Comparison of ENCODE assay signal across 8 cellular contexts in the genomic region with DNA sequence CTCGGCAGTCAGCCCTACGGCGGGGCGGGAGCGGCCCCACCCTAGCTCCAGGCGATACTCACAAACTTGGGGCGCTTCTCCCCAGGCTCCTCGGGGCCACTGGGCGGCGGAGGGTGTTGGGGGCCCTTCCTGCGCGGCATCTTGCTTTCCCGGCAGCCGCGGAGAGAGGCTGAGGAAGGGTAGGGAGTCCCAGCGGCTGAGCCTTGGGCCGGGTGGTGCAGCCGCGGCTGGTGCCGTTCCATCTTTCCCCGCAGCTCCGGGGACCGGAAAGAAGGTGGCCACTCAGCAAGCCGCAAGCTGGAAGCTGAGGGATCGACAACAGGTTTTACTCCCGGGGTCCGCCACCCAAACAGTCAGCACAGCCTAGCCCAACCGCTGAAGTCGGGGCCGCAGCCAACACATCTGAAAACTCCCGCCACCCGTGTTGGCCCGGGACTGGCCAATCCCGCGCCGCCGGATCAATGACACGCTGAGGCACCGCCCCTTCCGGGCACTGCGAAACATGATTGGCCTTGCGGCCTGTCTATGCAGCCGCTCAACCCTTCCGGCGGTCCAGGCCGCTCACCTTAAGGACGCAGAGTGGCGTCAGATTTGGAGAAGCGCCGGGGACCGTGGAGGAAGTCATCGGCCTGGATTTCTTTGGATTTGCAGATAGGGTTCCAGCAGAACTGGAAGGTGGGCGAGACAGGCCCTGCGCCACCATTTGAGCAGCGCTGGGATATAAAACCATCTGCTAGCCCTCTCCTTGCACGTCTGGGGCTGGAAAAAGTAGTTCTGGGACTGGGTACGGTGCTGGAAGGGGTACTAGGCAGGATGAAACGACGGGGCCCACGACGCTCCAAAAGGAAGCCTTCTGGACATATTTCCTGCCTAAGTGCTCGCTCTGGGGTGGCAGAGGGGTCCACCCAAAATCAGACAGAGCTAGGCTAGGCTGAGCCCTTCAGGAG. TPM values are rescaled to one million over a fixed set of nuclear protein-coding genes. Genes with fewer than 3 reads are reported as not detected.
DNase-seq lines count a peak whose midpoint lies in the region; ATAC-seq and TF ChIP-seq lines count a peak whose summit lies in the region.

A gene with protein sequence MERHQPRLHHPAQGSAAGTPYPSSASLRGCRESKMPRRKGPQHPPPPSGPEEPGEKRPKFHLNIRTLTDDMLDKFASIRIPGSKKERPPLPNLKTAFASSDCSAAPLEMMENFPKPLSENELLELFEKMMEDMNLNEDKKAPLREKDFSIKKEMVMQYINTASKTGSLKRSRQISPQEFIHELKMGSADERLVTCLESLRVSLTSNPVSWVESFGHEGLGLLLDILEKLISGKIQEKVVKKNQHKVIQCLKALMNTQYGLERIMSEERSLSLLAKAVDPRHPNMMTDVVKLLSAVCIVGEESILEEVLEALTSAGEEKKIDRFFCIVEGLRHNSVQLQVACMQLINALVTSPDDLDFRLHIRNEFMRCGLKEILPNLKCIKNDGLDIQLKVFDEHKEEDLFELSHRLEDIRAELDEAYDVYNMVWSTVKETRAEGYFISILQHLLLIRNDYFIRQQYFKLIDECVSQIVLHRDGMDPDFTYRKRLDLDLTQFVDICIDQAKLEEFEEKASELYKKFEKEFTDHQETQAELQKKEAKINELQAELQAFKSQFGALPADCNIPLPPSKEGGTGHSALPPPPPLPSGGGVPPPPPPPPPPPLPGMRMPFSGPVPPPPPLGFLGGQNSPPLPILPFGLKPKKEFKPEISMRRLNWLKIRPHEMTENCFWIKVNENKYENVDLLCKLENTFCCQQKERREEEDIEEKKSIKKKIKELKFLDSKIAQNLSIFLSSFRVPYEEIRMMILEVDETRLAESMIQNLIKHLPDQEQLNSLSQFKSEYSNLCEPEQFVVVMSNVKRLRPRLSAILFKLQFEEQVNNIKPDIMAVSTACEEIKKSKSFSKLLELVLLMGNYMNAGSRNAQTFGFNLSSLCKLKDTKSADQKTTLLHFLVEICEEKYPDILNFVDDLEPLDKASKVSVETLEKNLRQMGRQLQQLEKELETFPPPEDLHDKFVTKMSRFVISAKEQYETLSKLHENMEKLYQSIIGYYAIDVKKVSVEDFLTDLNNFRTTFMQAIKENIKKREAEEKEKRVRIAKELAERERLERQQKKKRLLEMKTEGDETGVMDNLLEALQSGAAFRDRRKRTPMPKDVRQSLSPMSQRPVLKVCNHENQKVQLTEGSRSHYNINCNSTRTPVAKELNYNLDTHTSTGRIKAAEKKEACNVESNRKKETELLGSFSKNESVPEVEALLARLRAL (minus strand): TSS at position 404 of the 947 bp plus-strand sequence. CDS start 162 bp downstream, at position 242.

- H3K36me3 ChIP-seq in parathyroid adenoma (ENCODE audit: control insufficient read depth, insufficient read depth, low read length) = no peaks in the 10 kb centered on the region
- H3K36me3 ChIP-seq in transverse colon = no peaks in the 10 kb centered on the region

- in situ Hi-C loops in transverse colon (cut with MboI; ENCODE audit: low pct_ligation_motif_present in 1 of 4, low pct_unique_long_range_greater_than_20kb in 1 of 4, low sequenced_read_pairs in 3 of 4) = loop anchor here in 1 of 4 donors (25.0 kb wide), 1 partner anchor 224 kb away; a partner anchor contains a TSS

- TF ChIP-seq CTCF in GM12872 (IDR thresholded peaks at IDR 0.05; ENCODE audit: insufficient read depth, low read depth, low read length) (0 out of 3 replicates have a peak, but pooled peaks have one; percentile 6), parathyroid adenoma (IDR thresholded peaks at IDR 0.05) (no peak), transverse colon (IDR thresholded peaks at IDR 0.05) (peak in 1 of 5 experiments; percentile 5)

- H2AFZ ChIP-seq in parathyroid adenoma = peak within 1 kb of the TSS; percentile 82

- H3K27ac ChIP-seq in parathyroid adenoma (peak within 1 kb of the TSS; percentile 92), transverse colon (peak within 1 kb of the TSS; percentile 91 to 93 (median 93))

- H3K27me3 ChIP-seq in parathyroid adenoma (ENCODE audit: control insufficient read depth, insufficient read depth, low read length) (no peaks in the 10 kb centered on the region), transverse colon (no peaks in the 10 kb centered on the region)

- H3K79me2 ChIP-seq in parathyroid adenoma = no peaks in the 10 kb centered on the region

- H3K4me1 ChIP-seq in parathyroid adenoma (peaks cover 5% of the 10 kb centered on the region), transverse colon (peaks cover 0 to 18% (median 12%) of the 10 kb centered on the region in 4 donors)

- no peaks in the 10 kb centered on the region for H3K9me3 Mint-ChIP-seq in activated naive CD8-positive, alpha-beta T cell treated with anti-CD3 and anti-CD28 coated beads, Interleukin-2, amount 50 U/mL, for 24 hours

- peak within 1 kb of the TSS; percentile 90 for H3K27ac Mint-ChIP-seq in activated naive CD8-positive, alpha-beta T cell treated with anti-CD3 and anti-CD28 coated beads, Interleukin-2, amount 50 U/mL, for 24 hours

- peak; percentile 90 for DNase-seq in NCI-H1417 treated with DMSO at 0.1 percent for 48 hours (lab: John Stamatoyannopoulos, UW)
- peak; percentile 96 for DNase-seq in SW480 (ENCODE audit: low spot score)
- peak; percentile 94 for DNase-seq in activated naive CD8-positive, alpha-beta T cell treated with anti-CD3 and anti-CD28 coated beads, Interleukin-2, amount 50 U/mL, for 24 hours
- DNase-seq in Right ventricle myocardium superior = peak; percentile 98
- DNase-seq in transverse colon = peak; percentile 97

- WGBS in transverse colon (ENCODE audit: low coverage in 1 of 2), 2 donors = 0% methylated on average over 5 to 62 of the region's 62 CpGs

- TF ChIP-seq POLR2A in transverse colon (IDR thresholded peaks at IDR 0.05) = peak; percentile 90

- ATAC-seq in HG02763 (IDR thresholded peaks at IDR 0.05; ENCODE audit: unreplicated experiment) (peak; percentile 100), Right ventricle myocardium superior (ENCODE audit: poor library complexity) (peak; percentile 100)
- peak; percentile 100 for ATAC-seq in activated naive CD8-positive, alpha-beta T cell treated with anti-CD3 and anti-CD28 coated beads, Interleukin-2, amount 50 U/mL, for 24 hours

- H3K4me3 ChIP-seq in parathyroid adenoma (ENCODE audit: low read depth, low read length) = peak within 1 kb of the TSS; percentile 92
- peak within 1 kb of the TSS; percentile 58 to 71 (median 58) for H3K4me3 ChIP-seq in transverse colon

- H3K9ac ChIP-seq in parathyroid adenoma = peak within 1 kb of the TSS; percentile 63

- peak within 1 kb of the TSS; percentile 89 for H3K4me3 Mint-ChIP-seq in activated naive CD8-positive, alpha-beta T cell treated with anti-CD3 and anti-CD28 coated beads, Interleukin-2, amount 50 U/mL, for 24 hours

- TF ChIP-seq EP300 in transverse colon (IDR thresholded peaks at IDR 0.05; ENCODE audit: low read depth) = no peak

- H3K4me2 ChIP-seq in parathyroid adenoma (ENCODE audit: low read length) = peak within 1 kb of the TSS; percentile 85

- H3K4me1 Mint-ChIP-seq in activated naive CD8-positive, alpha-beta T cell treated with anti-CD3 and anti-CD28 coated beads, Interleukin-2, amount 50 U/mL, for 24 hours = peaks cover 38% of the 10 kb centered on the region

- H3K36me3 Mint-ChIP-seq in activated naive CD8-positive, alpha-beta T cell treated with anti-CD3 and anti-CD28 coated beads, Interleukin-2, amount 50 U/mL, for 24 hours (ENCODE audit: low read depth) = peaks cover 13% of the 10 kb centered on the region

- no peaks in the 10 kb centered on the region for H3K9me3 ChIP-seq in parathyroid adenoma (ENCODE audit: control insufficient read depth, low read length)
- no peaks in the 10 kb centered on the region for H3K9me3 ChIP-seq in transverse colon

- no peaks in the 10 kb centered on the region for H3K27me3 Mint-ChIP-seq in activated naive CD8-positive, alpha-beta T cell treated with anti-CD3 and anti-CD28 coated beads, Interleukin-2, amount 50 U/mL, for 24 hours

- intact Hi-C loops in Right ventricle myocardium superior (cut with DNase I) (loop anchor here (10.0 kb wide), 1 partner anchor 261 kb away; no protein-coding TSS in a partner anchor), transverse colon (cut with DNase I; ENCODE audit: low total_unique reads) (no loop called here)

RNA-seq across cellular contexts. Expression of the gene that starts here (rescaled TPM):
- total RNA-seq in Right ventricle myocardium superior = 0.32 TPM
- total RNA-seq in transverse colon = 1 to 10 TPM in 3 of 4 donors, under 1 TPM in 1; 0.95 to 1.6 (median 1.2) TPM

Comparison
In these comparisons a context has a peak if more than half of its experiments do, and no peak if none do; other contexts are left out.
1. Peak in every context shown above with its lines: DNase-seq, ATAC-seq, H3K4me3 ChIP-seq and H3K27ac ChIP-seq.
2. Peak in DNase-seq and ATAC-seq in Right ventricle myocardium superior; RNA of the gene not detected or under 1 TPM.